In genomic region chr2:100852999-100853908, GRCh38 we compare ENCODE assay signal across 15 cellular contexts. TPM values are rescaled to one million over a fixed set of nuclear protein-coding genes. Genes with fewer than 3 reads are reported as not detected.
DNase-seq lines count a peak whose midpoint lies in the region; ATAC-seq and TF ChIP-seq lines count a peak whose summit lies in the region.
"Had no signal": no experiment of that assay in that cellular context is flagged by ENCODE, and none has a peak within 500 bp of the region (broad histone marks: within the 10 kb centered on the region; RNA-seq: fewer than 3 reads in every experiment).

No MANE protein-coding gene starts in this region.

- H2BK12ac ChIP-seq in trophoblast cell (ENCODE audit: low read length) = no peak overlapping the region

- H3K9me3 ChIP-seq in HCT116 (ENCODE audit: control insufficient read depth in 1 of 2, insufficient read depth in 1 of 2, low read depth in 1 of 2, low read length in 2 of 2) = no peaks in the 10 kb centered on the region
- H3K9me3 ChIP-seq in OCI-LY7 (ENCODE audit: low read length) = no peaks in the 10 kb centered on the region
- no peaks in the 10 kb centered on the region for H3K9me3 ChIP-seq in trophoblast cell (ENCODE audit: insufficient read depth, low read depth, low read length)
- H3K9me3 ChIP-seq: BLaER1 treated with 17β-estradiol and CSF1 and Interleukin-3, amounts not matched to agents 10 nM and 100 nM; SJSA1 had no signal

- no peak overlapping the region for H3K14ac ChIP-seq in trophoblast cell (ENCODE audit: low read length)

- H3K4me1 ChIP-seq in HCT116 (ENCODE audit: control insufficient read depth in 1 of 2, insufficient read depth in 2 of 2, low read length in 2 of 2) = peaks cover 0 to 27% of the 10 kb centered on the region in 2 experiments; a peak in 3 of 4 replicates
- no peaks in the 10 kb centered on the region for H3K4me1 ChIP-seq in OCI-LY7 (ENCODE audit: insufficient read depth, low read length, poor library complexity, severe bottlenecking)
- no peaks in the 10 kb centered on the region for H3K4me1 ChIP-seq in trophoblast cell (ENCODE audit: control insufficient read depth in 1 of 2, insufficient read depth in 2 of 2, low read length in 2 of 2)

- no peak overlapping the region for H3K4ac ChIP-seq in trophoblast cell (ENCODE audit: low read depth, low read length)

- intact Hi-C loops in HCT116 (cut with micrococcal nuclease) (no loop called here), OCI-LY7 (cut with micrococcal nuclease; ENCODE audit: unreplicated experiment) (no loop called here)

- CTCF ChIA-PET in HCT116 (lab: Charles Lee) = no interaction called here
- CTCF ChIA-PET in OCI-LY7 (lab: Charles Lee; ENCODE audit: unreplicated experiment) = no interaction called here

- H3K27ac ChIP-seq in HCT116 (ENCODE audit: low read depth, low read length) (no peak overlapping the region), OCI-LY7 (ENCODE audit: low read depth, low read length, poor library complexity, severe bottlenecking) (no peak overlapping the region), trophoblast cell (ENCODE audit: low read depth, low read length) (no peak overlapping the region)
- H3K27ac ChIP-seq: SJSA1, VCaP had no signal

- RAD21 ChIA-PET in HCT116 (lab: Charles Lee; ENCODE audit: low non-redundant PET in 1 of 2, low total read pairs in 2 of 2, uncharacterized antibody in 2 of 2, unreplicated experiment in 2 of 2) = no interaction called here

- H2AFZ ChIP-seq in HCT116 (ENCODE audit: low read depth, low read length, poor library complexity, severe bottlenecking) = no peak overlapping the region
- H2AFZ ChIP-seq in OCI-LY7 (ENCODE audit: low read length) = no peak overlapping the region
- no peak overlapping the region for H2AFZ ChIP-seq in trophoblast cell (ENCODE audit: insufficient read depth, low read length, poor library complexity)

- BruUV-seq in HCT116 (replicated peaks; lab: Mats Ljungman, UMichigan) = no TSS peak
- no TSS peak for BruUV-seq in OCI-LY7 (replicated peaks; lab: Mats Ljungman, UMichigan)

- H3K23ac ChIP-seq in trophoblast cell (ENCODE audit: low read length) = no peak overlapping the region

- no peak overlapping the region for H4K91ac ChIP-seq in trophoblast cell (ENCODE audit: low read depth, low read length)

- H4K8ac ChIP-seq in trophoblast cell (ENCODE audit: low read depth, low read length) = no peak overlapping the region

- H3K27me3 ChIP-seq in HCT116 (ENCODE audit: insufficient read depth, low read length) = no peaks in the 10 kb centered on the region
- H3K27me3 ChIP-seq in trophoblast cell (ENCODE audit: insufficient read depth, low read length) = no peaks in the 10 kb centered on the region
- H3K27me3 ChIP-seq: BLaER1 treated with 17β-estradiol and CSF1 and Interleukin-3, amounts not matched to agents 10 nM and 100 nM; SJSA1 had no signal

- in situ Hi-C loops in Caki2 (cut with HindIII; ENCODE audit: low pct_unique_long_range_greater_than_20kb, low sequenced_read_pairs) = no loop called here

- DNase-seq in Caki2 (ENCODE audit: low read depth) = peak; percentile 37
- DNase-seq in HCT116 (ENCODE audit: low read depth, low spot score) = no peak
- peak; percentile 11 for DNase-seq in OCI-LY7 (ENCODE audit: low spot score)
- DNase-seq in fibroblast of mammary gland (ENCODE audit: low read depth) = peak; percentile 38
- no peak for DNase-seq in stimulated activated CD4-positive, alpha-beta T cell treated with anti-CD3 and anti-CD28 coated beads, Interleukin-12 subunit alpha, Interleukin-12 subunit beta, amount 100 ng/mL, for 4 hours
- no peak for DNase-seq in trophoblast cell
- DNase-seq: activated T-cell treated with anti-CD3 and anti-CD28 coated beads for 4 hours, NCI-H1105 treated with DMSO at 0.1 percent for 48 hours, NCI-H524 treated with DMSO at 0.1 percent for 48 hours, small intestine had no signal

- H4K20me1 ChIP-seq in HCT116 (ENCODE audit: insufficient read depth) = no peaks in the 10 kb centered on the region
- no peaks in the 10 kb centered on the region for H4K20me1 ChIP-seq in OCI-LY7 (ENCODE audit: insufficient read depth, low read length)
- H4K20me1 ChIP-seq: BLaER1 treated with 17β-estradiol and CSF1 and Interleukin-3, amounts not matched to agents 10 nM and 100 nM had no signal

- H2BK5ac ChIP-seq in trophoblast cell (ENCODE audit: low read depth, low read length, poor library complexity) = no peak overlapping the region

- H3K9me2 ChIP-seq in HCT116 (ENCODE audit: insufficient read depth) (no peaks in the 10 kb centered on the region), OCI-LY7 (ENCODE audit: insufficient read depth, low read length) (no peaks in the 10 kb centered on the region)

- ATAC-seq in HCT116 = peak; percentile 55; the same call in 1 of the 2 replicates
- ATAC-seq in HG03520 (IDR thresholded peaks at IDR 0.05; ENCODE audit: unreplicated experiment) = no peak
- ATAC-seq in GM21528 (IDR thresholded peaks at IDR 0.05; ENCODE audit: low FRiP score, unreplicated experiment) = no peak

- no CpG with 5 or more reads among the region's 14 CpGs for WGBS in trophoblast cell (ENCODE audit: extremely low coverage, insufficient coverage, insufficient read length)

- H3K4me3 ChIP-seq in HCT116 (replicated peaks in 1 of 2; ENCODE audit: low read depth in 1 of 2, low read length in 2 of 2) = no peak overlapping the region
- H3K4me3 ChIP-seq in OCI-LY7 (ENCODE audit: low read depth, low read length, poor library complexity, severe bottlenecking) = no peak overlapping the region
- H3K4me3 ChIP-seq in fibroblast of mammary gland (ENCODE audit: control insufficient read depth, low read depth, low read length) = no peak overlapping the region
- H3K4me3 ChIP-seq in trophoblast cell (ENCODE audit: low read depth, low read length) = no peak overlapping the region
- H3K4me3 ChIP-seq: BLaER1 treated with 17β-estradiol and CSF1 and Interleukin-3, amounts not matched to agents 10 nM and 100 nM; SJSA1 had no signal

- no peak overlapping the region for H4K12ac ChIP-seq in trophoblast cell (ENCODE audit: low read depth, low read length)

- H3K4me2 ChIP-seq in HCT116 (ENCODE audit: low read length) = no peak overlapping the region
- H3K4me2 ChIP-seq in OCI-LY7 (ENCODE audit: low read length) = no peak overlapping the region
- no peak overlapping the region for H3K4me2 ChIP-seq in trophoblast cell (ENCODE audit: low read length)

- H3K18ac ChIP-seq in trophoblast cell (ENCODE audit: low read length) = no peak overlapping the region

- no peak overlapping the region for H2BK120ac ChIP-seq in trophoblast cell (ENCODE audit: insufficient read depth, low read length, poor library complexity)

- TF ChIP-seq CTCF in HCT116 (IDR thresholded peaks at IDR 0.05 in 2 of 3, conservative IDR thresholded peaks at IDR 0.05 in 1 of 3; ENCODE audit: borderline replicate concordance in 1 of 3, insufficient read depth in 1 of 3, low read depth in 2 of 3, low read length in 2 of 3) (peak in 2 of 3 experiments; percentile 12 to 23; a peak in 1 of 6 replicates), OCI-LY7 (conservative IDR thresholded peaks at IDR 0.05; ENCODE audit: low read length) (no peak), fibroblast of mammary gland (conservative IDR thresholded peaks at IDR 0.05; ENCODE audit: control insufficient read depth, insufficient read depth, low read depth, low read length) (no peak)

- H3K79me1 ChIP-seq in trophoblast cell (ENCODE audit: low read length) = no peaks in the 10 kb centered on the region

- no peak overlapping the region for H2AK5ac ChIP-seq in trophoblast cell (ENCODE audit: low read length)

- POLR2A ChIA-PET in HCT116 (lab: Charles Lee) = no interaction called here
- POLR2A ChIA-PET in OCI-LY7 (lab: Charles Lee) = no interaction called here

- TF ChIP-seq RAD21 in HCT116 (IDR thresholded peaks at IDR 0.05; ENCODE audit: low read depth) = peak; percentile 45

- H3K9ac ChIP-seq in HCT116 (ENCODE audit: low read length) (no peak overlapping the region), trophoblast cell (ENCODE audit: low read length) (no peak overlapping the region)
- H3K9ac ChIP-seq: BLaER1 treated with 17β-estradiol and CSF1 and Interleukin-3, amounts not matched to agents 10 nM and 100 nM had no signal

- H3K79me2 ChIP-seq in HCT116 (ENCODE audit: insufficient read depth, low read length) (peaks cover 2% of the 10 kb centered on the region), OCI-LY7 (ENCODE audit: insufficient read depth, low read depth, low read length) (no peaks in the 10 kb centered on the region), trophoblast cell (ENCODE audit: control insufficient read depth, insufficient read depth, low read length, poor library complexity) (no peaks in the 10 kb centered on the region)

- no peak for TF ChIP-seq POLR2A in HCT116 (IDR thresholded peaks at IDR 0.05; ENCODE audit: borderline replicate concordance, extremely low read depth, insufficient read depth, insufficient read length)

- H3K36me3 ChIP-seq in HCT116 (ENCODE audit: control insufficient read depth in 1 of 2, insufficient read depth in 2 of 2, low read length in 2 of 2) (no peaks in the 10 kb centered on the region), OCI-LY7 (ENCODE audit: insufficient read depth, low read length) (no peaks in the 10 kb centered on the region), trophoblast cell (ENCODE audit: control insufficient read depth in 1 of 2, insufficient read depth in 2 of 2, low read length in 2 of 2) (no peaks in the 10 kb centered on the region)
- H3K36me3 ChIP-seq: BLaER1 treated with 17β-estradiol and CSF1 and Interleukin-3, amounts not matched to agents 10 nM and 100 nM had no signal

TF ChIP-seq in HCT116, 20 proteins besides CTCF, POLR2A, EP300 and RAD21:
- TF ChIP-seq POLR2AphosphoS5 (IDR thresholded peaks at IDR 0.05; ENCODE audit: low read depth, low read length) = no peak
- TF ChIP-seq, protein P1, sequence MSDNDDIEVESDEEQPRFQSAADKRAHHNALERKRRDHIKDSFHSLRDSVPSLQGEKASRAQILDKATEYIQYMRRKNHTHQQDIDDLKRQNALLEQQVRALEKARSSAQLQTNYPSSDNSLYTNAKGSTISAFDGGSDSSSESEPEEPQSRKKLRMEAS (IDR thresholded peaks at IDR 0.05) = 0 out of 2 replicates have a peak, but pooled peaks have one; percentile 28
- TF ChIP-seq TCF7L2 (IDR thresholded peaks at IDR 0.05; ENCODE audit: borderline replicate concordance, extremely low read depth, insufficient read depth, insufficient read length) = no peak
- TF ChIP-seq SIN3A (IDR thresholded peaks at IDR 0.05; ENCODE audit: low read depth) = no peak
- TF ChIP-seq EZH2phosphoT487 (IDR thresholded peaks at IDR 0.05; ENCODE audit: borderline replicate concordance) = no peak

RNA-seq across cellular contexts. Expression of gene NPAS2, which starts 33.3 kb away (rescaled TPM):
- 2.0 and 113 TPM in 2 replicates for total RNA-seq in Caki2 (2014; rRNA removed; shearing (Covaris generic); ENCODE audit: low replicate concordance)
- total RNA-seq in HCT116 (2021; ENCODE audit: unreplicated experiment) = 20.4 TPM
- polyA plus RNA-seq in HCT116 (2012) = 25.1 and 29.9 TPM in 2 replicates
- total RNA-seq in OCI-LY7 (2014; rRNA removed; shearing (Covaris generic)) = not detected in 2 replicates
- not detected in 2 replicates for total RNA-seq in OCI-LY7 (2022)
- 4.8 and 5.4 TPM in 2 replicates for polyA plus RNA-seq in trophoblast cell (2013)

Comparison
In these comparisons a context has a peak if more than half of its experiments do, and no peak if none do; other contexts are left out.
1. DNase-seq: peak in Caki2 (single experiment), OCI-LY7 (single experiment) and fibroblast of mammary gland (single experiment); none in HCT116 (single experiment), stimulated activated CD4-positive, alpha-beta T cell treated with anti-CD3 and anti-CD28 coated beads, Interleukin-12 subunit alpha, Interleukin-12 subunit beta, amount 100 ng/mL, for 4 hours (single experiment) and trophoblast cell (0 of 2).
2. CTCF ChIP-seq: peak in HCT116 (2 of 3); none in OCI-LY7 (single experiment) and fibroblast of mammary gland (single experiment).